In genomic region chr4:138111462-138112000, GRCh38 we compare ENCODE assay signal across 13 cellular contexts.
DNase-seq lines count a peak whose midpoint lies in the region; ATAC-seq and TF ChIP-seq lines count a peak whose summit lies in the region.
"Had no signal": no experiment of that assay in that cellular context is flagged by ENCODE, and none has a peak within 500 bp of the region (broad histone marks: within the 10 kb centered on the region; RNA-seq: fewer than 3 reads in every experiment).

No MANE protein-coding gene starts in this region.

- H2BK15ac ChIP-seq in H9 (ENCODE audit: low read depth, low read length), result no peak overlapping the region

- H4K5ac ChIP-seq in H9 (ENCODE audit: insufficient read length, low read depth, low read length), result no peak overlapping the region

- no peak overlapping the region for H2BK20ac ChIP-seq in H9 (ENCODE audit: low read depth, low read length, poor library complexity, severe bottlenecking)

- H3K36me3 ChIP-seq in SJCRH30, result no peaks in the 10 kb centered on the region
- H3K36me3 ChIP-seq in osteoblast (ENCODE audit: insufficient read depth, low read length), result no peaks in the 10 kb centered on the region
- H3K36me3 ChIP-seq: gastrocnemius medialis had no signal

- peaks cover 8 to 17% of the 10 kb centered on the region in 2 experiments for H3K9me3 Mint-ChIP-seq in H9
- H3K9me3 Mint-ChIP-seq in activated CD8-positive, alpha-beta T cell treated with anti-CD3 and anti-CD28 coated beads, Interleukin-2, amount 10 ng/mL, durations not matched to agents 7 days and 5 days (ENCODE audit: insufficient read depth), result no peaks in the 10 kb centered on the region
- H3K9me3 Mint-ChIP-seq: activated CD4-positive, alpha-beta memory T cell treated with anti-CD3 and anti-CD28 coated beads, Interleukin-2, amount 10 ng/mL, durations not matched to agents 7 days and 5 days had no signal

- no peak overlapping the region for H2BK120ac ChIP-seq in H9 (ENCODE audit: low read depth, low read length, poor library complexity, severe bottlenecking)

- H3K9me3 ChIP-seq in H9 (ENCODE audit: control insufficient read depth, low read depth, low read length) (peaks cover 9% of the 10 kb centered on the region), SJCRH30 (replicated peaks) (0 out of 2 replicates have a peak, but pooled peaks cover 3% of the 10 kb centered on the region), osteoblast (ENCODE audit: low read depth, low read length) (no peaks in the 10 kb centered on the region)
- H3K9me3 ChIP-seq: gastrocnemius medialis had no signal

- no peak overlapping the region for H3K14ac ChIP-seq in H9 (ENCODE audit: insufficient read depth, low read length)

- ATAC-seq in activated CD8-positive, alpha-beta T cell treated with anti-CD3 and anti-CD28 coated beads, Interleukin-2, amount 10 ng/mL, durations not matched to agents 7 days and 5 days, result no peak
- ATAC-seq: gastrocnemius medialis, left lobe of liver had no signal

- H3K27ac Mint-ChIP-seq in H9, result peak overlapping the region; percentile 80 to 96 (median 89)
- H3K27ac Mint-ChIP-seq in activated CD8-positive, alpha-beta T cell treated with anti-CD3 and anti-CD28 coated beads, Interleukin-2, amount 10 ng/mL, durations not matched to agents 7 days and 5 days, result no peak overlapping the region
- H3K27ac Mint-ChIP-seq: activated CD4-positive, alpha-beta memory T cell treated with anti-CD3 and anti-CD28 coated beads, Interleukin-2, amount 10 ng/mL, durations not matched to agents 7 days and 5 days; CD8-positive, alpha-beta memory T cell had no signal

- H3K27ac ChIP-seq in H9 (ENCODE audit: insufficient read length, low read depth, low read length) (peak overlapping the region; percentile 16), SJCRH30 (peak overlapping the region; percentile 90), osteoblast (ENCODE audit: low read depth, low read length) (no peak overlapping the region)
- H3K27ac ChIP-seq: gastrocnemius medialis had no signal

- POLR2A ChIA-PET in activated CD8-positive, alpha-beta T cell treated with anti-CD3 and anti-CD28 coated beads, Interleukin-2, amount 10 ng/mL, durations not matched to agents 7 days and 5 days (lab: Charles Lee), result no interaction called here

- H3K4me3 Mint-ChIP-seq in H9, result peak overlapping the region in 1 of 2 experiments; percentile 28; a peak in 1 of 5 replicates
- no peak overlapping the region for H3K4me3 Mint-ChIP-seq in activated CD8-positive, alpha-beta T cell treated with anti-CD3 and anti-CD28 coated beads, Interleukin-2, amount 10 ng/mL, durations not matched to agents 7 days and 5 days
- H3K4me3 Mint-ChIP-seq: activated CD4-positive, alpha-beta memory T cell treated with anti-CD3 and anti-CD28 coated beads, Interleukin-2, amount 10 ng/mL, durations not matched to agents 7 days and 5 days; CD8-positive, alpha-beta memory T cell; neural crest cell had no signal

- H3K79me1 ChIP-seq in H9 (ENCODE audit: insufficient read depth, low read depth, low read length, poor library complexity, severe bottlenecking), result no peaks in the 10 kb centered on the region

- H3K36me3 Mint-ChIP-seq in H9 (ENCODE audit: insufficient read depth in 1 of 3, low read depth in 3 of 3), result peaks cover 11 to 18% (median 12%) of the 10 kb centered on the region in 3 experiments
- no peaks in the 10 kb centered on the region for H3K36me3 Mint-ChIP-seq in activated CD8-positive, alpha-beta T cell treated with anti-CD3 and anti-CD28 coated beads, Interleukin-2, amount 10 ng/mL, durations not matched to agents 7 days and 5 days (ENCODE audit: low read depth)
- H3K36me3 Mint-ChIP-seq: CD8-positive, alpha-beta memory T cell had no signal

- H4K8ac ChIP-seq in H9 (replicated peaks; ENCODE audit: insufficient read length, low read depth, low read length), result no peak overlapping the region

- no peak overlapping the region for H4K91ac ChIP-seq in H9 (ENCODE audit: insufficient read length, low read depth, low read length)

- H4K20me1 ChIP-seq in H9 (ENCODE audit: control insufficient read depth, insufficient read depth, insufficient read length) (no peaks in the 10 kb centered on the region), osteoblast (ENCODE audit: insufficient read depth, low read length) (no peaks in the 10 kb centered on the region)

- no peak overlapping the region for H3K56ac ChIP-seq in H9 (ENCODE audit: insufficient read length, low read depth, low read length)

- H2BK5ac ChIP-seq in H9 (ENCODE audit: insufficient read length, low read length), result no peak overlapping the region

- H3K4ac ChIP-seq in H9 (ENCODE audit: low read depth, low read length), result no peak overlapping the region

- no peaks in the 10 kb centered on the region for H3K23me2 ChIP-seq in H9 (ENCODE audit: insufficient read length, low read depth, low read length, poor library complexity, severe bottlenecking)

- H2AK5ac ChIP-seq in H9 (ENCODE audit: insufficient read length, low read length), result no peak overlapping the region

- TF ChIP-seq CTCF in H9 (conservative IDR thresholded peaks at IDR 0.05) (no peak), fibroblast of pulmonary artery (IDR thresholded peaks at IDR 0.05; ENCODE audit: low read length, missing control alignments) (no peak), osteoblast (IDR thresholded peaks at IDR 0.05; ENCODE audit: extremely low read depth, low read depth, low read length) (no peak)

- no peak overlapping the region for H3T11ph ChIP-seq in H9 (ENCODE audit: low read length)

- H3K27me3 ChIP-seq in H9 (ENCODE audit: insufficient read depth, low read length) (no peaks in the 10 kb centered on the region), SJCRH30 (no peaks in the 10 kb centered on the region), osteoblast (ENCODE audit: insufficient read depth, low read length) (no peaks in the 10 kb centered on the region)
- H3K27me3 ChIP-seq: gastrocnemius medialis had no signal

- H3K4me1 ChIP-seq in H9 (ENCODE audit: insufficient read depth, low read length), result 0 out of 2 replicates have a peak, but pooled peaks cover 2% of the 10 kb centered on the region
- H3K4me1 ChIP-seq in SJCRH30, result peaks cover 15% of the 10 kb centered on the region
- H3K4me1 ChIP-seq in osteoblast (ENCODE audit: insufficient read depth, low read length), result peaks cover 3% of the 10 kb centered on the region

- peaks cover 44 to 54% of the 10 kb centered on the region in 2 experiments for H3K4me1 Mint-ChIP-seq in H9
- no peaks in the 10 kb centered on the region for H3K4me1 Mint-ChIP-seq in activated CD8-positive, alpha-beta T cell treated with anti-CD3 and anti-CD28 coated beads, Interleukin-2, amount 10 ng/mL, durations not matched to agents 7 days and 5 days (ENCODE audit: low read depth)
- H3K4me1 Mint-ChIP-seq: activated CD4-positive, alpha-beta memory T cell treated with anti-CD3 and anti-CD28 coated beads, Interleukin-2, amount 10 ng/mL, durations not matched to agents 7 days and 5 days; CD8-positive, alpha-beta memory T cell; neural crest cell had no signal

- DNase-seq in H9 (peak; percentile 54), SJCRH30 (peak; percentile 78 to 83), fibroblast of pulmonary artery (ENCODE audit: low read depth) (peak; percentile 64), osteoblast (ENCODE audit: insufficient read length, low spot score, missing footprints) (no peak), NCI-H2227 treated with DMSO at 0.1 percent for 48 hours (lab: John Stamatoyannopoulos, UW) (no peak), HCEC 1CT (no peak), AG20443 (ENCODE audit: low spot score) (no peak)
- no peak for DNase-seq in activated CD8-positive, alpha-beta T cell treated with anti-CD3 and anti-CD28 coated beads, Interleukin-2, amount 10 ng/mL, durations not matched to agents 7 days and 5 days
- DNase-seq: activated CD4-positive, alpha-beta memory T cell treated with anti-CD3 and anti-CD28 coated beads, Interleukin-2, amount 10 ng/mL, durations not matched to agents 7 days and 5 days; CD8-positive, alpha-beta memory T cell; gastrocnemius medialis had no signal

- H3K79me2 ChIP-seq in H9 (ENCODE audit: insufficient read depth, low read length) (no peaks in the 10 kb centered on the region), osteoblast (ENCODE audit: insufficient read depth, low read length) (no peaks in the 10 kb centered on the region)

- H2AFZ ChIP-seq in H9 (ENCODE audit: low read length) (no peak overlapping the region), osteoblast (ENCODE audit: low read length) (peak overlapping the region; percentile 6)

- no peak overlapping the region for H3K23ac ChIP-seq in H9 (ENCODE audit: insufficient read length, low read depth, low read length)

- CTCF ChIA-PET in activated CD8-positive, alpha-beta T cell treated with anti-CD3 and anti-CD28 coated beads, Interleukin-2, amount 10 ng/mL, durations not matched to agents 7 days and 5 days (lab: Charles Lee), result interaction anchor here (1.0 to 1.8 kb wide), 2 partner anchors 21 to 71 kb away, joined by 3 to 5 read pairs; no protein-coding TSS in a partner anchor

- WGBS in H9 (ENCODE audit: extremely low coverage, insufficient read length, low lambda C conversion rate), result no CpG with 5 or more reads among the region's 3 CpGs

- no peak overlapping the region for H3K9ac ChIP-seq in H9 (ENCODE audit: extremely low read depth, insufficient read length, low read length)

- no peaks in the 10 kb centered on the region for H3K27me3 Mint-ChIP-seq in H9 (ENCODE audit: low read depth)
- H3K27me3 Mint-ChIP-seq in activated CD8-positive, alpha-beta T cell treated with anti-CD3 and anti-CD28 coated beads, Interleukin-2, amount 10 ng/mL, durations not matched to agents 7 days and 5 days (ENCODE audit: low read depth), result no peaks in the 10 kb centered on the region
- H3K27me3 Mint-ChIP-seq: activated CD4-positive, alpha-beta memory T cell treated with anti-CD3 and anti-CD28 coated beads, Interleukin-2, amount 10 ng/mL, durations not matched to agents 7 days and 5 days; CD8-positive, alpha-beta memory T cell had no signal

- H3K4me2 ChIP-seq in H9 (ENCODE audit: insufficient read depth, insufficient read length, low read length) (no peak overlapping the region), osteoblast (ENCODE audit: insufficient read depth, low read length) (no peak overlapping the region)

- no peak overlapping the region for H2BK12ac ChIP-seq in H9 (ENCODE audit: insufficient read length, low read depth, low read length)

- H3K18ac ChIP-seq in H9 (ENCODE audit: insufficient read length, low read depth, low read length), result no peak overlapping the region

- H3K4me3 ChIP-seq in SJCRH30 (no peak overlapping the region), fibroblast of pulmonary artery (replicated peaks; ENCODE audit: low read depth, low read length) (no peak overlapping the region), osteoblast (ENCODE audit: insufficient read depth, low read length) (no peak overlapping the region)
- H3K4me3 ChIP-seq: gastrocnemius medialis had no signal

Comparison
In these comparisons a context has a peak if more than half of its experiments do, and no peak if none do; other contexts are left out.
1. DNase-seq: peak in H9 (single experiment), SJCRH30 (2 of 2) and fibroblast of pulmonary artery (single experiment); none in osteoblast (single experiment), NCI-H2227 treated with DMSO at 0.1 percent for 48 hours (single experiment), HCEC 1CT (single experiment), AG20443 (single experiment) and activated CD8-positive, alpha-beta T cell treated with anti-CD3 and anti-CD28 coated beads, Interleukin-2, amount 10 ng/mL, durations not matched to agents 7 days and 5 days (single experiment).